In the genomic region with DNA sequence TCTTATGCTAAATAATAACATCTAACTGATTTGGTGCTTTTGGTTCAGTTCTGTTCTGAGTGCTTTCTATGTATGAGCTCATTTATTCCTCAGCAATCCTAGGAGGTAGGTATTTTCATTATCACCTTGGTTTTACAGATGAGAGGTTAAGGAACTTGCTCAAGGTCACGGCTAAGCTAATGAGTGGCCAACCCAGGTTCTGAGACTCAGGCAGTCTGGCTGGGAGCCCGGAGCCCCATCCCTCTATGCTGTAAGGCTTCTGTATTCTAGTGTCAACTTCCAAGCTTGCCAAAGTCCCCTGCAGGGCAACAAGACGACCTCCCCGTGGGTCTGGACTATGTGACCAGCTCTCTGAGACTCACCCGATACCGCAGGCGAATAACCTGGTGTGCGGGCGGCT, we compare ENCODE assay signal across 25 cellular contexts.
"Had no signal": no experiment of that assay in that cellular context is flagged by ENCODE, and none has a peak within 500 bp of the region (broad histone marks: within the 10 kb centered on the region; RNA-seq: fewer than 3 reads in every experiment).

No MANE protein-coding gene starts in this region.

- DNase-seq: dermis blood vessel endothelial cell; effector memory CD4-positive, alpha-beta T cell; erythroblast; esophagus squamous epithelium; foreskin melanocyte; head of caudate nucleus; mucosa of descending colon; naive thymus-derived CD4-positive, alpha-beta T cell; nephron progenitor cell; nucleus accumbens; sigmoid colon; stimulated activated CD4-positive, alpha-beta T cell treated with anti-CD3 and anti-CD28 coated beads, Interleukin-2, amount 100 ng/mL, for 24 hours; stimulated activated CD4-positive, alpha-beta T cell treated with anti-CD3 and anti-CD28 coated beads, Interleukin-4, amount 100 ng/mL, for 24 hours; stimulated activated naive CD4-positive, alpha-beta T cell treated with Interleukin-2 at 50 U/mL for 16 hours; substantia nigra; testis; tibial artery had no signal

- H3K9me3 ChIP-seq: esophagus squamous epithelium, mucosa of descending colon, prostate gland, sigmoid colon, testis, tibial artery had no signal

- H3K27me3 ChIP-seq: esophagus squamous epithelium, sigmoid colon, testis, tibial artery had no signal

- H3K27ac Mint-ChIP-seq: memory B cell; nephron progenitor cell; stimulated activated effector memory CD8-positive, alpha-beta T cell treated with anti-CD3 and anti-CD28 coated beads, Interleukin-12 subunit alpha, Interleukin-12 subunit beta, amount 100 ng/mL, for 72 hours; type B pancreatic cell had no signal

- FAIRE-seq: endothelial cell of umbilical vein, keratinocyte had no signal

- H3K4me3 ChIP-seq: coronary artery, esophagus squamous epithelium, lung, mucosa of descending colon, prostate gland, sigmoid colon, testis, tibial artery had no signal

- H3K4me1 ChIP-seq: esophagus squamous epithelium, prostate gland, sigmoid colon, testis, tibial artery had no signal

- H3K9me3 Mint-ChIP-seq: memory B cell; naive thymus-derived CD4-positive, alpha-beta T cell; nephron progenitor cell; stimulated activated effector memory CD8-positive, alpha-beta T cell treated with anti-CD3 and anti-CD28 coated beads, Interleukin-12 subunit alpha, Interleukin-12 subunit beta, amount 100 ng/mL, for 72 hours; type B pancreatic cell had no signal

- H3K4me3 Mint-ChIP-seq: memory B cell; naive thymus-derived CD4-positive, alpha-beta T cell; nephron progenitor cell; stimulated activated effector memory CD8-positive, alpha-beta T cell treated with anti-CD3 and anti-CD28 coated beads, Interleukin-12 subunit alpha, Interleukin-12 subunit beta, amount 100 ng/mL, for 72 hours; type B pancreatic cell had no signal

- H3K27ac ChIP-seq: coronary artery, esophagus squamous epithelium, prostate gland, sigmoid colon, testis, tibial artery had no signal

- H3K4me1 Mint-ChIP-seq: memory B cell; naive thymus-derived CD4-positive, alpha-beta T cell; nephron progenitor cell; stimulated activated effector memory CD8-positive, alpha-beta T cell treated with anti-CD3 and anti-CD28 coated beads, Interleukin-12 subunit alpha, Interleukin-12 subunit beta, amount 100 ng/mL, for 72 hours had no signal

- H3K27me3 Mint-ChIP-seq: memory B cell; naive thymus-derived CD4-positive, alpha-beta T cell; type B pancreatic cell had no signal
